ENCODE assay signal across 33 cellular contexts in the genomic region with DNA sequence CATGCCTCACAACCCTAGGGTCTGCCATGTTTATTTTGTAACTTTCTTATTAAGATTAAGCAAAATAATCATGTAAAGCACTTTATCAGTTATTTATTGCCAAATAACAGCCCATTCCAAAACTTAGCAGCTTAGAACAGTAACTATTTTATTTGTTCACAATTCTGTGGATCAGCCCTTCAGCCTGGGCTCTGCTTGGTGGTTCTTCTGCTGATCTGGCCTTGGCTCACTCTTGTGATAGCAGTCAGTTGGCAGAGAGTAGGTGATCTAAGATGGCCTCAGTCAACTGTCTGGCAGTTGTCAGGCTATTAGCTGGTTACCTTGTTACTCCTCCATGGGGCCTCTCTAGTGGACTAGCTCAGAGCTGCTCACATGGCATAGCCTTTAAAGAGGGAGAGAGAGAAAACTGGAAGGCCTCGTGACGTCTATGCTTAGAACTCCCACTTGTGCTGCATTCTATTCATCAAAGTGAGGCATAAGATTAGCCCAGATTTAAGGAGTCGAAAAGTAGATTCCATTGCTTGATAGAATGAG. TPM values are rescaled to one million over a fixed set of nuclear protein-coding genes. Genes with fewer than 3 reads are reported as not detected.
"Had no signal": no experiment of that assay in that cellular context is flagged by ENCODE, and none has a peak within 500 bp of the region (broad histone marks: within the 10 kb centered on the region; RNA-seq: fewer than 3 reads in every experiment).

No MANE protein-coding gene starts in this region.

- H3K36me3 ChIP-seq: adrenal gland, ascending aorta, cardiac muscle cell had no signal

- ATAC-seq: activated CD8-positive, alpha-beta T cell treated with anti-CD3 and anti-CD28 coated beads for 36 hours; activated naive CD4-positive, alpha-beta T cell treated with anti-CD3 and anti-CD28 coated beads, Interleukin-2, amount 50 U/mL, for 72 hours; activated T-cell treated with anti-CD3 and anti-CD28 coated beads, Interleukin-2, amount 50 U/mL, for 4 hours; activated T-cell treated with anti-CD3 and anti-CD28 coated beads, Interleukin-2, amount 50 U/mL, for 72 hours; activated T-helper 17 cell treated with anti-CD3 and anti-CD28 coated beads, Interleukin-2, amount 50 U/mL, for 72 hours had no signal

- FAIRE-seq: bronchial epithelial cell, TTC549 had no signal

- H3K27me3 ChIP-seq: adrenal gland, ascending aorta, cardiac muscle cell had no signal

- H3K27ac ChIP-seq: adrenal gland, ascending aorta, cardiac muscle cell, VCaP had no signal

- H3K9me3 ChIP-seq: ascending aorta had no signal

- H3K4me3 ChIP-seq: adrenal gland, ascending aorta, cardiac muscle cell had no signal

- DNase-seq: activated B cell treated with CpG ODN at 0.5 μM for 24 hours; activated CD4-positive, alpha-beta memory T cell treated with anti-CD3 and anti-CD28 coated beads for 36 hours; activated CD4-positive, alpha-beta T cell treated with anti-CD3 and anti-CD28 coated beads for 4 hours; activated CD4-positive, alpha-beta T cell treated with anti-CD3 and anti-CD28 coated beads, Interleukin-2, amount 10 ng/mL, durations not matched to agents 24 days and 14 days; activated CD4-positive, alpha-beta T cell treated with anti-CD3 and anti-CD28 coated beads, Interleukin-2, amount 50 U/mL, for 1 hour; activated CD4-positive, alpha-beta T cell treated with anti-CD3 and anti-CD28 coated beads, Interleukin-2, amount 50 U/mL, for 4 hours; activated CD4-positive, CD25-positive, alpha-beta regulatory T cell treated with anti-CD3 and anti-CD28 coated beads, Interleukin-2, amount 50 U/mL, for 72 hours; activated CD8-positive, alpha-beta memory T cell treated with anti-CD3 and anti-CD28 coated beads, Interleukin-2, amount 50 U/mL, for 4 hours; activated CD8-positive, alpha-beta T cell treated with anti-CD3 and anti-CD28 coated beads for 36 hours; activated effector memory CD4-positive, alpha-beta T cell treated with anti-CD3 and anti-CD28 coated beads, Interleukin-2, amount 50 U/mL, for 16 hours; activated gamma-delta T cell treated with Interleukin-2 at 50 U/mL for 16 hours; activated naive CD4-positive, alpha-beta T cell; activated naive CD4-positive, alpha-beta T cell treated with anti-CD3 and anti-CD28 coated beads for 36 hours; activated naive CD4-positive, alpha-beta T cell treated with anti-CD3 and anti-CD28 coated beads, Interleukin-2, amount 50 U/mL, for 16 hours; activated naive CD8-positive, alpha-beta T cell treated with anti-CD3 and anti-CD28 coated beads for 36 hours; activated T-cell treated with anti-CD3 and anti-CD28 coated beads for 4 hours; activated T-cell treated with anti-CD3 and anti-CD28 coated beads, Interleukin-2, amount 50 U/mL, for 1 hour; activated T-cell treated with anti-CD3 and anti-CD28 coated beads, Interleukin-2, amount 50 U/mL, for 4 hours; activated T-cell treated with anti-CD3 and anti-CD28 coated beads, Interleukin-2, amount 50 U/mL, for 72 hours; adrenal gland; amygdala; anterior cingulate cortex; caudate nucleus; cerebellar nuclear complex; T-helper 2 cell; T-helper 9 cell had no signal

RNA-seq across cellular contexts. Expression of gene PLCL1, which starts 54.3 kb away (rescaled TPM):
- total RNA-seq: bronchial epithelial cell had no signal
